8 cellular contexts compared by ENCODE assay signal in genomic region chr18:77899972-77900754, GRCh38.
DNase-seq lines count a peak whose midpoint lies in the region; ATAC-seq, FAIRE-seq and TF ChIP-seq lines count a peak whose summit lies in the region.

No MANE protein-coding gene starts in this region.

- no peaks in the 10 kb centered on the region for H3K4me1 Mint-ChIP-seq in astrocyte (ENCODE audit: low read depth, unreplicated experiment)

- no peaks in the 10 kb centered on the region for H4K20me1 ChIP-seq in astrocyte (ENCODE audit: insufficient read depth, low read length)

- H3K4me3 ChIP-seq in astrocyte (ENCODE audit: insufficient read depth, low read depth, low read length): peak overlapping the region; percentile 46

- ATAC-seq in GM21390 (IDR thresholded peaks at IDR 0.05; ENCODE audit: unreplicated experiment): peak; percentile 99

- H3K9me3 Mint-ChIP-seq in astrocyte (ENCODE audit: unreplicated experiment): no peaks in the 10 kb centered on the region

- no peaks in the 10 kb centered on the region for H3K27me3 Mint-ChIP-seq in astrocyte (ENCODE audit: low read depth, unreplicated experiment)

- H3K36me3 Mint-ChIP-seq in astrocyte (ENCODE audit: low read depth, unreplicated experiment): no peaks in the 10 kb centered on the region

- peak; percentile 46 for TF ChIP-seq CTCF in astrocyte (IDR thresholded peaks at IDR 0.05; ENCODE audit: insufficient read depth, low read depth, low read length)

- peak overlapping the region; percentile 45 for H3K4me3 Mint-ChIP-seq in astrocyte (ENCODE audit: unreplicated experiment)

- DNase-seq in DMS114 treated with DMSO at 0.1 percent for 48 hours (lab: John Stamatoyannopoulos, UW; ENCODE audit: unreplicated experiment) (peak; percentile 25), HT1080 (ENCODE audit: low read depth) (peak; percentile 8), T-helper 1 cell (peak; percentile 20 to 60 (median 32)), astrocyte (ENCODE audit: low read depth) (peak; percentile 2), iPS-NIHi11 (ENCODE audit: low spot score) (peak; percentile 87), GF-D8 (lab: John Stamatoyannopoulos, UW) (no peak)
- DNase-seq in stimulated activated CD4-positive, alpha-beta T cell treated with anti-CD3 and anti-CD28 coated beads, Interleukin-15, amount 100 ng/mL, for 48 hours (ENCODE audit: low read depth in 2 of 2): peak; percentile 19 to 41

- no peak for FAIRE-seq in astrocyte (lab: Jason Lieb, UNC)

- H3K36me3 ChIP-seq in astrocyte (ENCODE audit: insufficient read depth, low read length): no peaks in the 10 kb centered on the region

- H3K27ac Mint-ChIP-seq in astrocyte (ENCODE audit: unreplicated experiment): no peak overlapping the region

- H3K4me1 ChIP-seq in astrocyte (ENCODE audit: insufficient read depth, low read length): peaks cover 5% of the 10 kb centered on the region

- no peaks in the 10 kb centered on the region for H3K9me3 ChIP-seq in astrocyte (ENCODE audit: insufficient read depth, low read depth, low read length)

- no peaks in the 10 kb centered on the region for H3K79me2 ChIP-seq in astrocyte (ENCODE audit: insufficient read depth, low read length)

- H3K27me3 ChIP-seq in astrocyte (ENCODE audit: insufficient read depth, low read length): no peaks in the 10 kb centered on the region

- no peak overlapping the region for H3K9ac ChIP-seq in astrocyte (ENCODE audit: low read length)

- no peak overlapping the region for H3K27ac ChIP-seq in astrocyte (ENCODE audit: low read depth, low read length)

- H3K4me2 ChIP-seq in astrocyte (ENCODE audit: low read length): peak overlapping the region; percentile 81

- H2AFZ ChIP-seq in astrocyte (ENCODE audit: low read depth, low read length): peak overlapping the region; percentile 83
